ENCODE assay signal across 8 cellular contexts in the genomic region with DNA sequence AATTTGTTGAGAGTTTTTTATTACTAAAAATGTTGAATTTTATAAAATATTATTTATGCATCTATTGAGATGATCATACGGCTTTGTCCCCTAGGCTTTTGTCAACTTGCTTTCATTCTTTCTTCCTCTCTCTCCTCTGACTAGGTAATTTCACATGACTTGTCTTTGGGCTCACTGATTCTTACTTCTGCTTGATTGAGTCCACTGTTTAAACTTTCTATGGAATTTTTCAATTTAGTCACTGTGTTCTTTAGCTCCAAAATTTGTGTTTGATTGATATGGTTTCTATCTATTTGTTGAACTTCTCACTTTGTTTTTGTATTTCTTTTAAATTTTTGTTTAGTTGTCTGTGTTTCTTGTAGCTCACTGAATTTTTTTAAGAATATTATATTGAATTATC.
"Had no signal": no experiment of that assay in that cellular context is flagged by ENCODE, and none has a peak within 500 bp of the region (broad histone marks: within the 10 kb centered on the region; RNA-seq: fewer than 3 reads in every experiment).

No MANE protein-coding gene starts in this region.

- ATAC-seq: GM12878 had no signal

- H3K4me3 ChIP-seq: GM12878 had no signal

- DNase-seq: GDM1, GF-D8 had no signal

- FAIRE-seq: G401.6, GM12878, GM12891, GM12892, GM18507, GM19239 had no signal
